Comparison of ENCODE assay signal across 1 cellular context in genomic region chr17:47257651-47258339, GRCh38.
TF ChIP-seq lines count a peak whose summit lies in the region.

No MANE protein-coding gene starts in this region.

TF ChIP-seq in SK-N-SH, 30 proteins besides CTCF, POLR2A, EP300 and RAD21 (continued from another document):
- TF ChIP-seq USF2 (IDR thresholded peaks at IDR 0.05; ENCODE audit: borderline replicate concordance, low read depth, low read length) (no peak), RXRA (IDR thresholded peaks at IDR 0.05; ENCODE audit: borderline replicate concordance, low read depth) (peak; percentile 48; the same call in 1 of the 2 replicates), CHD2 (IDR thresholded peaks at IDR 0.05; ENCODE audit: low read length, partially characterized antibody) (no peak), RFX5 (IDR thresholded peaks at IDR 0.05; ENCODE audit: low read length) (no peak), MEF2A (IDR thresholded peaks at IDR 0.05; ENCODE audit: borderline replicate concordance, low read depth) (no peak), POLR2AphosphoS5 (IDR thresholded peaks at IDR 0.05; ENCODE audit: low read depth, low read length) (0 out of 2 replicates have a peak, but pooled peaks have one; percentile 31), IRF3 (IDR thresholded peaks at IDR 0.05; ENCODE audit: low read depth, low read length) (no peak), GATA2 (CRISPR knock-in tag; IDR thresholded peaks at IDR 0.05) (no peak), TCF12 (IDR thresholded peaks at IDR 0.05) (peak; percentile 80), SIN3A (IDR thresholded peaks at IDR 0.05; ENCODE audit: borderline replicate concordance, low read depth, low read length) (no peak), FOXJ3 (CRISPR knock-in tag; IDR thresholded peaks at IDR 0.05) (no peak), FOXM1 (IDR thresholded peaks at IDR 0.05; ENCODE audit: low read depth) (no peak), SMC3 (IDR thresholded peaks at IDR 0.05; ENCODE audit: low read depth, low read length) (no peak), TEAD4 (IDR thresholded peaks at IDR 0.05; ENCODE audit: borderline replicate concordance, insufficient read depth) (0 out of 2 replicates have a peak, but pooled peaks have one; percentile 32), MAX (IDR thresholded peaks at IDR 0.05; ENCODE audit: low read depth) (peak; percentile 73)
